5 cellular contexts compared by ENCODE assay signal in the genomic region with DNA sequence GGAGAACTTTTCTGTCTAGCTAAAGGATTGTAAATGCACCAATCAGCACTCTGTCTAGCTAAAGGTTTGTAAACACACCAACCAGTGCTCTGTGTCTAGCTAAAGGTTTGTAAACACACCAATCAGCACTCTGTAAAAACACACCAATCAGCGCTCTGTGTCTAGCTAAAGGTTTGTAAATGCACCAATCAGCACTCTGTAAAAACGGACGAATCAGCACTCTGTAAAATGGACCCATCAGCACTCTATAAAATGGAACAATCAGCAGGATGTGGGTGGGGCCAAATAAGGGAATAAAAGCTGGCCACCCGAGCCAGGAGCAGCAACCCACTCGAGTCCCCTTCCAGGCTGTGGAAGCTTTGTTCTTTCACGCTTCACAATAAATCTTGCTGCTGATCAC. TPM values are rescaled to one million over a fixed set of nuclear protein-coding genes. Genes with fewer than 3 reads are reported as not detected.
"Had no signal": no experiment of that assay in that cellular context is flagged by ENCODE, and none has a peak within 500 bp of the region (broad histone marks: within the 10 kb centered on the region; RNA-seq: fewer than 3 reads in every experiment).

No MANE protein-coding gene starts in this region.

RNA-seq across cellular contexts. Expression of a gene that starts 8.2 kb away (rescaled TPM):
- total RNA-seq: HT1080, IMR-90 had no signal
- polyA plus RNA-seq: IMR-90 had no signal

RNA-seq across cellular contexts. Expression of a gene that starts 8.3 kb away (rescaled TPM):
- total RNA-seq: HepG2, HT-29, HT1080, IMR-90 had no signal
- polyA plus RNA-seq: HepG2, IgD-negative memory B cell, IMR-90 had no signal
